Comparison of ENCODE assay signal across 8 cellular contexts in the genomic region with DNA sequence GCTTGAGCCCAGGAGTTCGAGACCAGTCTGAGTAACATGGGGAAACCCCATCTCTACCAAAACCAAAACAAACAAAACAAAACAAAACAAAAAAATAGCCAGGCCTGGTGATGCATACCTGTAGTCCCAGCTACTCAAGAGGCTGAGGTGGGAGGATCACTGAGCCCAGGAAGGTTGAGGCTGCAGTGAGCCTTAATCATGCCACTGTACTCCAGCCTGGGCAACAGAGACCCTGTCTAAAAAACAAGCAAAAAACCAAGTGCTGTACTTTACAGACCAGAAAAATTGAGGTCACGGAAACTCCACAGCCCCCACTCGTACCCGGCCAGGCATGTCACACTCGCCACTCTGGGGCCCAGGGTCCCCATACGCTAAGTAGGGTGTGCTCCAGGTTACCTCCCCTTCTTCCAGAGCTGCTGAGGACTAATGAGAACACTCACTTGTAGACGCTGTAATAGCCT. TPM values are rescaled to one million over a fixed set of nuclear protein-coding genes. Genes with fewer than 3 reads are reported as not detected.
DNase-seq lines count a peak whose midpoint lies in the region; ATAC-seq and TF ChIP-seq lines count a peak whose summit lies in the region.

No MANE protein-coding gene starts in this region.

- intact Hi-C loops in stomach (cut with DNase I; ENCODE audit: low total_unique reads), result no loop called here

- H3K27me3 ChIP-seq in BLaER1 (no peaks in the 10 kb centered on the region), RWPE2 (ENCODE audit: insufficient read depth, poor library complexity, severe bottlenecking) (no peaks in the 10 kb centered on the region), stomach (no peaks in the 10 kb centered on the region), H7 (ENCODE audit: control insufficient read depth, insufficient read depth, low read length) (no peaks in the 10 kb centered on the region; the same call in 1 of the 2 replicates)

- TF ChIP-seq CTCF in RWPE2 (IDR thresholded peaks at IDR 0.05; ENCODE audit: poor library complexity, severe bottlenecking) (no peak), epithelial cell of esophagus (IDR thresholded peaks at IDR 0.05; ENCODE audit: insufficient read depth, low read depth, low read length, missing control alignments) (no peak), stomach (IDR thresholded peaks at IDR 0.05) (no peak)

- no peak for DNase-seq in RWPE2 (ENCODE audit: low spot score)
- DNase-seq in epithelial cell of esophagus (ENCODE audit: low read depth), result peak; percentile 71
- no peak for DNase-seq in stomach
- no peak for DNase-seq in HK-2 (ENCODE audit: unreplicated experiment)
- no peak for DNase-seq in H7

- peaks cover 14% of the 10 kb centered on the region for H3K36me3 ChIP-seq in BLaER1
- peaks cover 8% of the 10 kb centered on the region; the same call in 1 of the 2 replicates for H3K36me3 ChIP-seq in RWPE2 (ENCODE audit: low read depth)
- no peaks in the 10 kb centered on the region for H3K36me3 ChIP-seq in stomach
- H3K36me3 ChIP-seq in H7 (replicated peaks; ENCODE audit: control insufficient read depth, insufficient read depth, low read length), result no peaks in the 10 kb centered on the region

- TF ChIP-seq POLR2A in stomach (IDR thresholded peaks at IDR 0.05), result no peak

- TF ChIP-seq EP300 in stomach (IDR thresholded peaks at IDR 0.05), result no peak

- H3K4me2 ChIP-seq in BLaER1, result peak overlapping the region; percentile 90

- H3K4me1 ChIP-seq in BLaER1 (peaks cover 52% of the 10 kb centered on the region), RWPE2 (ENCODE audit: insufficient read depth, poor library complexity, severe bottlenecking) (peaks cover 29% of the 10 kb centered on the region), stomach (peaks cover 25 to 63% (median 45%) of the 10 kb centered on the region in 4 donors)

- no peak overlapping the region for H3K4me3 ChIP-seq in BLaER1
- no peak overlapping the region for H3K4me3 ChIP-seq in RWPE2 (ENCODE audit: severe bottlenecking)
- no peak overlapping the region for H3K4me3 ChIP-seq in epithelial cell of esophagus (ENCODE audit: low read length)
- no peak overlapping the region for H3K4me3 ChIP-seq in stomach
- H3K4me3 ChIP-seq in H7 (ENCODE audit: insufficient read depth, low read depth, low read length), result no peak overlapping the region

- H3K27ac ChIP-seq in BLaER1 (0 out of 2 replicates have a peak overlapping the region, but pooled peaks have one; percentile 24), RWPE2 (ENCODE audit: poor library complexity, severe bottlenecking) (peak overlapping the region; percentile 83), stomach (peak overlapping the region; percentile 76 to 86 (median 80))

- ATAC-seq in GM21529 (IDR thresholded peaks at IDR 0.05; ENCODE audit: unreplicated experiment) (peak; percentile 39), RWPE2 (ENCODE audit: low read depth) (no peak), GM18519 (IDR thresholded peaks at IDR 0.05; ENCODE audit: low FRiP score, unreplicated experiment) (no peak)

- peaks cover 62% of the 10 kb centered on the region for H4K20me1 ChIP-seq in BLaER1

- H3K9me3 ChIP-seq in BLaER1, result no peaks in the 10 kb centered on the region
- no peaks in the 10 kb centered on the region for H3K9me3 ChIP-seq in RWPE2 (ENCODE audit: severe bottlenecking)
- H3K9me3 ChIP-seq in stomach, result no peaks in the 10 kb centered on the region

- 69 to 82% (median 75%) methylated on average over 7 of the region's 7 CpGs for WGBS in stomach, 5 donors

- no peak overlapping the region for H3K9ac ChIP-seq in BLaER1

RNA-seq across cellular contexts. Expression of a gene that starts 22.9 kb away (rescaled TPM):
- total RNA-seq in stomach, result 100 to 1,000 TPM in 2 of 5 donors, 10 to 100 TPM in 3; 38.5 to 353 (median 78.2) TPM
- polyA plus RNA-seq in stomach, result 10 to 100 TPM in 1 of 3 donors, 1 to 10 TPM in 2; 4.4 to 23.6 (median 4.8) TPM
- total RNA-seq in H7 (2014; rRNA removed; shearing (Covaris generic)), result 26.5 and 32.1 TPM in 2 replicates

Comparison
In these comparisons a context has a peak if more than half of its experiments do, and no peak if none do; other contexts are left out.
1. H3K27ac ChIP-seq: peak in every context shown above with its lines; median percentile 83 in RWPE2; 80 in stomach; 24 in BLaER1.